17 cellular contexts compared by ENCODE assay signal in genomic region chr6:34339971-34340370, GRCh38. TPM values are rescaled to one million over a fixed set of nuclear protein-coding genes. Genes with fewer than 3 reads are reported as not detected.
DNase-seq lines count a peak whose midpoint lies in the region; ATAC-seq, FAIRE-seq and TF ChIP-seq lines count a peak whose summit lies in the region.
"Had no signal": no experiment of that assay in that cellular context is flagged by ENCODE, and none has a peak within 500 bp of the region (broad histone marks: within the 10 kb centered on the region; RNA-seq: fewer than 3 reads in every experiment).

No MANE protein-coding gene starts in this region.

- intact Hi-C loops in HCT116 (cut with micrococcal nuclease) = no loop called here
- intact Hi-C loops in GM12878 (cut with micrococcal nuclease; ENCODE audit: unreplicated experiment) = no loop called here

- WGBS in A549 (ENCODE audit: missing lambda C conversion rate) = 90% methylated on average over 3 of the region's 3 CpGs
- 72% methylated on average over 3 of the region's 3 CpGs for WGBS in GM12878 (ENCODE audit: insufficient coverage, insufficient replicate concordance, low lambda C conversion rate, missing lambda C conversion rate)

- H3K4me3 ChIP-seq in A549 = no peak overlapping the region
- no peak overlapping the region for H3K4me3 ChIP-seq in HCT116 (replicated peaks in 1 of 2; ENCODE audit: low read depth in 1 of 2, low read length in 2 of 2)
- H3K4me3 ChIP-seq in GM12878 = no peak overlapping the region
- no peak overlapping the region for H3K4me3 ChIP-seq in parathyroid adenoma (ENCODE audit: low read depth, low read length)
- no peak overlapping the region for H3K4me3 ChIP-seq in WERI-Rb-1 (ENCODE audit: low read depth, low read length)

- CTCF ChIA-PET in A549 (lab: Yijun Ruan, JAX) (interaction anchor here (0.8 to 1.3 kb wide), 3 partner anchors 75 to 176 kb away, joined by 3 to 5 read pairs (median 3); no protein-coding TSS in a partner anchor), HCT116 (lab: Charles Lee) (no interaction called here), GM12878 (lab: Yijun Ruan, JAX) (interaction anchor here (1.6 kb wide), 1 partner anchor 90 kb away, joined by 3 read pairs; no protein-coding TSS in a partner anchor)

- H3K9me3 ChIP-seq in A549 (no peaks in the 10 kb centered on the region), HCT116 (ENCODE audit: control insufficient read depth in 1 of 2, insufficient read depth in 1 of 2, low read depth in 1 of 2, low read length in 2 of 2) (no peaks in the 10 kb centered on the region), GM12878 (replicated peaks; ENCODE audit: control insufficient read depth, insufficient read depth, low read length) (no peaks in the 10 kb centered on the region), parathyroid adenoma (ENCODE audit: control insufficient read depth, low read length) (no peaks in the 10 kb centered on the region), WERI-Rb-1 (ENCODE audit: severe bottlenecking) (no peaks in the 10 kb centered on the region)
- H3K9me3 ChIP-seq: SK-N-SH had no signal

- H3K4me2 ChIP-seq in A549 (no peak overlapping the region), HCT116 (ENCODE audit: low read length) (no peak overlapping the region), GM12878 (ENCODE audit: control insufficient read depth, insufficient read depth) (no peak overlapping the region), parathyroid adenoma (ENCODE audit: low read length) (peak overlapping the region; percentile 40)
- H3K4me2 ChIP-seq: SK-N-SH had no signal

- in situ Hi-C loops in GM12878 (cut with MboI) = no loop called here

- H2AFZ ChIP-seq in HCT116 (ENCODE audit: low read depth, low read length, poor library complexity, severe bottlenecking) (no peak overlapping the region), GM12878 (ENCODE audit: control insufficient read depth, low read depth, low read length) (no peak overlapping the region), parathyroid adenoma (no peak overlapping the region)

- H3K79me2 ChIP-seq in HCT116 (ENCODE audit: insufficient read depth, low read length) (peaks cover 79% of the 10 kb centered on the region), GM12878 (ENCODE audit: control insufficient read depth, insufficient read depth, low read length) (peaks cover 29% of the 10 kb centered on the region), parathyroid adenoma (peaks cover 14% of the 10 kb centered on the region)

- peaks cover 5% of the 10 kb centered on the region; the same call in 1 of the 2 replicates for H4K20me1 ChIP-seq in HCT116 (ENCODE audit: insufficient read depth)
- no peaks in the 10 kb centered on the region for H4K20me1 ChIP-seq in GM12878 (ENCODE audit: control insufficient read depth, insufficient read depth)

- TF ChIP-seq POLR2A in A549 (IDR thresholded peaks at IDR 0.05; ENCODE audit: low read length) = no peak
- TF ChIP-seq POLR2A in HCT116 (IDR thresholded peaks at IDR 0.05; ENCODE audit: borderline replicate concordance, extremely low read depth, insufficient read depth, insufficient read length) = no peak
- TF ChIP-seq POLR2A in GM12878 (IDR thresholded peaks at IDR 0.05; ENCODE audit: low read depth, low read length) = no peak

- FAIRE-seq in A549 (lab: Jason Lieb, UNC) (no peak), GM12878 (lab: Jason Lieb, UNC) (no peak)

- H3K9me2 ChIP-seq in HCT116 (ENCODE audit: insufficient read depth) = no peaks in the 10 kb centered on the region
- H3K9me2 ChIP-seq: SK-N-SH had no signal

- TF ChIP-seq RAD21 in A549 (conservative IDR thresholded peaks at IDR 0.05 in 1 of 2, IDR thresholded peaks at IDR 0.05 in 1 of 2) (no peak), HCT116 (IDR thresholded peaks at IDR 0.05; ENCODE audit: low read depth) (no peak), GM12878 (IDR thresholded peaks at IDR 0.05; ENCODE audit: insufficient read depth, low read depth, low read length) (no peak)

- TF ChIP-seq EP300 in A549 (IDR thresholded peaks at IDR 0.05) (no peak), GM12878 (IDR thresholded peaks at IDR 0.05; ENCODE audit: borderline replicate concordance in 1 of 2, control insufficient read depth in 1 of 2, low read depth in 2 of 2, low read length in 2 of 2) (no peak)

- H3K9ac ChIP-seq in HCT116 (ENCODE audit: low read length) (no peak overlapping the region), GM12878 (ENCODE audit: control insufficient read depth, insufficient read depth, low read length) (no peak overlapping the region), parathyroid adenoma (no peak overlapping the region)
- H3K9ac ChIP-seq: SK-N-SH had no signal

- H3K4me1 ChIP-seq in A549 = 0 out of 3 replicates have a peak, but pooled peaks cover 2% of the 10 kb centered on the region
- peaks cover 0 to 7% of the 10 kb centered on the region in 2 experiments; a peak in 1 of 4 replicates for H3K4me1 ChIP-seq in HCT116 (ENCODE audit: control insufficient read depth in 1 of 2, insufficient read depth in 2 of 2, low read length in 2 of 2)
- H3K4me1 ChIP-seq in GM12878 (ENCODE audit: control insufficient read depth, insufficient read depth, low read length) = peaks cover 13% of the 10 kb centered on the region; the same call in 1 of the 2 replicates
- peaks cover 28% of the 10 kb centered on the region for H3K4me1 ChIP-seq in parathyroid adenoma

- H3K36me3 ChIP-seq in HCT116 (ENCODE audit: control insufficient read depth in 1 of 2, insufficient read depth in 2 of 2, low read length in 2 of 2) (peaks cover 0 to 2% of the 10 kb centered on the region in 2 experiments; a peak in 1 of 4 replicates), GM12878 (ENCODE audit: control insufficient read depth in 2 of 2, insufficient read depth in 2 of 2, low read length in 1 of 2) (peaks cover 0 to 9% of the 10 kb centered on the region in 2 experiments; a peak in 1 of 4 replicates), parathyroid adenoma (ENCODE audit: control insufficient read depth, insufficient read depth, low read length) (no peaks in the 10 kb centered on the region), WERI-Rb-1 (peaks cover 30% of the 10 kb centered on the region)

- no peaks in the 10 kb centered on the region for H3K27me3 ChIP-seq in HCT116 (ENCODE audit: insufficient read depth, low read length)
- no peaks in the 10 kb centered on the region for H3K27me3 ChIP-seq in GM12878 (replicated peaks in 1 of 2; ENCODE audit: control insufficient read depth in 2 of 2, insufficient read depth in 2 of 2, low read length in 1 of 2)
- H3K27me3 ChIP-seq in parathyroid adenoma (ENCODE audit: control insufficient read depth, insufficient read depth, low read length) = no peaks in the 10 kb centered on the region
- no peaks in the 10 kb centered on the region for H3K27me3 ChIP-seq in WERI-Rb-1 (ENCODE audit: insufficient read depth, low read depth, severe bottlenecking)

- SMC1A ChIA-PET in GM12878 (lab: Charles Lee; ENCODE audit: uncharacterized antibody, unreplicated experiment) = interaction anchor here (1.0 to 4.0 kb wide), 3 partner anchors 20 to 31 kb away, joined by 3 to 17 read pairs (median 9); no protein-coding TSS in a partner anchor

- H3K27ac ChIP-seq in A549 = no peak overlapping the region
- H3K27ac ChIP-seq in HCT116 (ENCODE audit: low read depth, low read length) = no peak overlapping the region
- H3K27ac ChIP-seq in GM12878 (ENCODE audit: control insufficient read depth, insufficient read depth) = no peak overlapping the region
- no peak overlapping the region for H3K27ac ChIP-seq in parathyroid adenoma
- H3K27ac ChIP-seq in WERI-Rb-1 = no peak overlapping the region

- ATAC-seq in A549 (no peak), HCT116 (no peak), GM12878 (no peak), GM18870 (IDR thresholded peaks at IDR 0.05; ENCODE audit: unreplicated experiment) (no peak)
- ATAC-seq: Panc1 had no signal

- DNase-seq in A549 (ENCODE audit: low read depth in 1 of 2, low spot score in 1 of 2) (no peak), HCT116 (ENCODE audit: low read depth, low spot score) (no peak), GM12878 (ENCODE audit: low read depth, low spot score) (no peak), inferior parietal cortex (ENCODE audit: extremely low spot score) (no peak), NCI-H446 (lab: John Stamatoyannopoulos, UW) (no peak), WERI-Rb-1 (no peak)
- DNase-seq: COR-L47, DMS153, H7, MV-4-11, NCI-H1417 treated with DMSO at 0.1 percent for 48 hours, NCI-H1930, NCI-H748 treated with DMSO at 0.1 percent for 48 hours, SK-N-SH had no signal

- RAD21 ChIA-PET in HCT116 (lab: Charles Lee; ENCODE audit: low non-redundant PET in 1 of 2, low total read pairs in 2 of 2, uncharacterized antibody in 2 of 2, unreplicated experiment in 2 of 2) = no interaction called here
- RAD21 ChIA-PET in GM12878 (lab: Charles Lee; ENCODE audit: unreplicated experiment) = interaction anchor here (0.7 to 1.9 kb wide), 3 partner anchors 39 to 144 kb away, joined by 3 to 6 read pairs (median 3); no protein-coding TSS in a partner anchor

- BruUV-seq in HCT116 (replicated peaks; lab: Mats Ljungman, UMichigan) (TSS peak; percentile 19), GM12878 (replicated peaks; lab: Mats Ljungman, UMichigan) (TSS peak; percentile 15)

- POLR2A ChIA-PET in A549 (lab: Yijun Ruan, JAX) (no interaction called here), HCT116 (lab: Charles Lee) (no interaction called here), GM12878 (lab: Charles Lee) (interaction anchor here (1.2 to 2.0 kb wide), 4 partner anchors 12 to 51 kb away, joined by 3 to 7 read pairs (median 3); no protein-coding TSS in a partner anchor)

- TF ChIP-seq CTCF in A549 (IDR thresholded peaks at IDR 0.05) (no peak), HCT116 (IDR thresholded peaks at IDR 0.05 in 2 of 3, conservative IDR thresholded peaks at IDR 0.05 in 1 of 3; ENCODE audit: borderline replicate concordance in 1 of 3, insufficient read depth in 1 of 3, low read depth in 2 of 3, low read length in 2 of 3) (no peak), GM12878 (IDR thresholded peaks at IDR 0.05 in 2 of 3, conservative IDR thresholded peaks at IDR 0.05 in 1 of 3; ENCODE audit: control insufficient read depth in 2 of 3, extremely low read depth in 1 of 3, insufficient read depth in 1 of 3, low read depth in 3 of 3, low read length in 3 of 3) (no peak), parathyroid adenoma (IDR thresholded peaks at IDR 0.05) (no peak), WERI-Rb-1 (IDR thresholded peaks at IDR 0.05; ENCODE audit: low read depth, low read length) (no peak)

RNA-seq across cellular contexts. Expression of gene NUDT3, which starts 52.5 kb away (rescaled TPM):
- 12.9 and 13.4 TPM in 2 replicates for polyA plus RNA-seq in A549 (2011; rRNA removed)
- 4.4 and 5.2 TPM in 2 replicates for polyA plus RNA-seq in A549 (2012; cell fraction: cytosol; rRNA removed)
- 3.1 and 4.6 TPM in 2 replicates for polyA plus RNA-seq in A549 (2012; cell fraction: nucleus; rRNA removed)
- polyA plus RNA-seq in A549 (2017; fragmentation: RNase III; extraction: RNeasy Plus Mini Kit Qiagen cat#74134 plus additional on column Dnase treatment) = 5.2 to 5.6 TPM (median 5.5 TPM) in 3 replicates
- polyA minus RNA-seq in A549 (2011; rRNA and poly(A)+ RNA removed) = 10.5 and 11.1 TPM in 2 replicates
- 25.2 TPM for total RNA-seq in HCT116 (2021; ENCODE audit: unreplicated experiment)
- 5.7 and 7.7 TPM in 2 replicates for polyA plus RNA-seq in HCT116 (2012)
- 32.2 and 32.9 TPM in 2 replicates for total RNA-seq in GM12878 (2013; cell fraction: nucleolus; rRNA removed)
- total RNA-seq in GM12878 (2014; rRNA removed) = 27.3 and 32.4 TPM in 2 replicates
- total RNA-seq in GM12878 (2014; rRNA removed; fragmentation: Illumina TruSeq; extraction: Trizol) = 32.1 and 32.3 TPM in 2 replicates
- total RNA-seq in GM12878 (2021) = 27.8 and 28.5 TPM in 2 replicates
- polyA plus RNA-seq in GM12878 (2011; ENCODE audit: low read depth) = 4.2 TPM
- 17.9 and 20.9 TPM in 2 replicates for polyA plus RNA-seq in GM12878 (2011; rRNA removed)
- polyA plus RNA-seq in GM12878 (2011; cell fraction: cytosol; rRNA removed) = 10.5 and 11.0 TPM in 2 replicates
- polyA plus RNA-seq in GM12878 (2011; cell fraction: nucleus; rRNA removed) = 8.2 and 10.1 TPM in 2 replicates
- 4.6 and 5.9 TPM in 2 replicates for polyA plus RNA-seq in GM12878 (2012)
- polyA plus RNA-seq in GM12878 (2014; fragmentation: Illumina TruSeq; extraction: Trizol) = 28.5 and 34.7 TPM in 2 replicates
- 10 to 100 TPM in 1 of 2 experiments, 1 to 10 TPM in 1; 2.4 to 23.6 TPM for polyA plus RNA-seq in GM12878 (2014; fragmentation: Nextera tagmentation; extraction: Ambion mirVana)
- polyA plus RNA-seq in GM12878 (2014; rRNA removed) = 25.8 and 27.6 TPM in 2 replicates
- 10 to 100 TPM; 13.8 to 14.2 TPM for polyA plus RNA-seq in GM12878 (2016; fragmentation: Nextera tagmentation; extraction: Ambion mirVana)
- polyA minus RNA-seq in GM12878 (2011; rRNA and poly(A)+ RNA removed) = 22.7 and 22.9 TPM in 2 replicates
- 8.3 and 10.4 TPM in 2 replicates for polyA minus RNA-seq in GM12878 (2011; cell fraction: cytosol; rRNA and poly(A)+ RNA removed)
- 3.4 and 5.5 TPM in 2 replicates for polyA minus RNA-seq in GM12878 (2011; cell fraction: nucleus; rRNA and poly(A)+ RNA removed)
